In genomic region chr6:119137194-119138072, GRCh38 we compare ENCODE assay signal across 1 cellular context.
TF ChIP-seq lines count a peak whose summit lies in the region.

No MANE protein-coding gene starts in this region.

TF ChIP-seq in K562, 482 proteins besides CTCF, POLR2A, EP300 and RAD21 (continued from another document and continues in another):
- 0 out of 2 replicates have a peak, but pooled peaks have one; percentile 15 for TF ChIP-seq ERF (CRISPR knock-in tag; IDR thresholded peaks at IDR 0.05)
- TF ChIP-seq E2F8 (IDR thresholded peaks at IDR 0.05; ENCODE audit: low read depth, partially characterized antibody), result peak; percentile 41
- TF ChIP-seq KLF10 (CRISPR knock-in tag; IDR thresholded peaks at IDR 0.05), result no peak
- peak in 1 of 2 experiments; percentile 18; a peak in 2 of 4 replicates for TF ChIP-seq NRF1 (conservative IDR thresholded peaks at IDR 0.05 in 1 of 2, IDR thresholded peaks at IDR 0.05 in 1 of 2)
- TF ChIP-seq ZNF121 (CRISPR knock-in tag; conservative IDR thresholded peaks at IDR 0.05), result no peak
- no peak for TF ChIP-seq ZNF217 (CRISPR knock-in tag; IDR thresholded peaks at IDR 0.05)
- TF ChIP-seq HSF4 (CRISPR knock-in tag; IDR thresholded peaks at IDR 0.05; ENCODE audit: borderline replicate concordance), result no peak
- TF ChIP-seq BHLHE40 (IDR thresholded peaks at IDR 0.05; ENCODE audit: low read length), result peak; percentile 66; the same call in 1 of the 2 replicates
- TF ChIP-seq CBX3 (IDR thresholded peaks at IDR 0.05; ENCODE audit: borderline replicate concordance in 1 of 2, low read length in 2 of 2), result peak in 1 of 2 experiments; percentile 11; a peak in 1 of 3 replicates
- TF ChIP-seq STAT5A (IDR thresholded peaks at IDR 0.05; ENCODE audit: borderline replicate concordance, low read length), result peak; percentile 59
- peak; percentile 2; the same call in 1 of the 2 replicates for TF ChIP-seq ETV5 (CRISPR knock-in tag; IDR thresholded peaks at IDR 0.05; ENCODE audit: low read depth)
- TF ChIP-seq BCLAF1 (IDR thresholded peaks at IDR 0.05; ENCODE audit: borderline replicate concordance in 1 of 2, control insufficient read depth in 1 of 2, low read depth in 2 of 2, low read length in 1 of 2), result 0 out of 4 replicates have a peak, but pooled peaks of 1 of the 2 experiments have one; percentile 52
- no peak for TF ChIP-seq ZKSCAN3 (CRISPR knock-in tag; IDR thresholded peaks at IDR 0.05)
- no peak for TF ChIP-seq TSHZ1 (CRISPR knock-in tag; IDR thresholded peaks at IDR 0.05)
- TF ChIP-seq DDX20 (tag; IDR thresholded peaks at IDR 0.05; ENCODE audit: low read depth), result no peak
- TF ChIP-seq ATF3 (IDR thresholded peaks at IDR 0.05), result peak; percentile 85
- TF ChIP-seq ATF3 (CRISPR knock-in tag; conservative IDR thresholded peaks at IDR 0.05), result no peak
- TF ChIP-seq ZMIZ1 (IDR thresholded peaks at IDR 0.05; ENCODE audit: low read depth in 2 of 2, low read length in 2 of 2), result peak in 1 of 2 experiments; percentile 72; a peak in 2 of 4 replicates
- TF ChIP-seq ARID3B (CRISPR knock-in tag; IDR thresholded peaks at IDR 0.05; ENCODE audit: borderline replicate concordance), result no peak
- TF ChIP-seq REST (CRISPR knock-in tag; IDR thresholded peaks at IDR 0.05; ENCODE audit: low read depth), result no peak
- TF ChIP-seq POLR2B (IDR thresholded peaks at IDR 0.05; ENCODE audit: low read depth, partially characterized antibody), result peak; percentile 38
- TF ChIP-seq MXI1 (IDR thresholded peaks at IDR 0.05; ENCODE audit: low read depth, low read length), result no peak
- TF ChIP-seq NFE2L1 (tag; IDR thresholded peaks at IDR 0.05; ENCODE audit: borderline replicate concordance, low read depth), result peak; percentile 44; the same call in 1 of the 2 replicates
- no peak for TF ChIP-seq ZFP1 (CRISPR knock-in tag; IDR thresholded peaks at IDR 0.05)
- TF ChIP-seq TRIM24 (IDR thresholded peaks at IDR 0.05), result peak; percentile 86 to 94
- TF ChIP-seq ZNF124 (CRISPR knock-in tag; IDR thresholded peaks at IDR 0.05), result no peak
- no peak for TF ChIP-seq U2AF2 (optimal IDR thresholded peaks at IDR 0.05; ENCODE audit: low read depth, low read length)
- peak; percentile 60 for TF ChIP-seq KLF16 (IDR thresholded peaks at IDR 0.05)
- peak; percentile 57 to 74 for TF ChIP-seq MNT (conservative IDR thresholded peaks at IDR 0.05)
- TF ChIP-seq GTF2E2 (tag; IDR thresholded peaks at IDR 0.05), result no peak
- TF ChIP-seq SNRNP70 (optimal IDR thresholded peaks at IDR 0.05; ENCODE audit: low read depth, low read length), result no peak
- TF ChIP-seq ZNF133 (CRISPR knock-in tag; IDR thresholded peaks at IDR 0.05), result no peak
- TF ChIP-seq OTX1 (CRISPR knock-in tag; IDR thresholded peaks at IDR 0.05), result peak; percentile 58; the same call in 1 of the 2 replicates
